ENCODE assay signal across 27 cellular contexts in the genomic region with DNA sequence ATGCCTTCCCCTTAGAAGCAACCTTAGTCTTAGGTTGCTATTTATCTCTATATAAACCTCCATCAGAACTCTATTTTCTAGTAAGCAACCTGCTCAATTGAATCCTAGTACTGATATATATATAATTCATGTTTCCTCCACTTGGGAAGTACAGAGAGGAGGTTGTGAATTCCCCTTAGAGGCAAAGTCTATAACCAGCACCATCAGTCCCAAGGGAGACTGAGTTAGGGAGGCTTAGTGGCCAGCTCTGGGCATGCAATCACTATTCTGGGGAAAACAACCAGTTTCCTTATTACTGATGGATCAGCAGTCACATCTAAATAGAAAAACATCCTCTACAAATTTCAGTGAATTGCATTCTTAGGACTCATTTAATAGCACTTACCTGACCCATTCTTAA.
"Had no signal": no experiment of that assay in that cellular context is flagged by ENCODE, and none has a peak within 500 bp of the region (broad histone marks: within the 10 kb centered on the region; RNA-seq: fewer than 3 reads in every experiment).

No MANE protein-coding gene starts in this region.

- H3K4me3 Mint-ChIP-seq: stimulated activated effector memory CD8-positive, alpha-beta T cell treated with anti-CD3 and anti-CD28 coated beads, Interleukin-12 subunit alpha, Interleukin-12 subunit beta, amount 100 ng/mL, for 72 hours; stimulated activated naive CD8-positive, alpha-beta T cell treated with anti-CD3 and anti-CD28 coated beads, Interleukin-15, amount 100 ng/mL, for 72 hours; stimulated activated naive CD8-positive, alpha-beta T cell treated with anti-CD3 and anti-CD28 coated beads, Interleukin-15, Interleukin-2, amounts not matched to agents 100 ng/mL and 50 ng/mL, for 24 hours; type B pancreatic cell had no signal

- H3K9me3 ChIP-seq: testis, thoracic aorta, thyroid gland, transverse colon, upper lobe of right lung, uterus, vagina had no signal

- ATAC-seq: stimulated activated effector memory CD8-positive, alpha-beta T cell treated with anti-CD3 and anti-CD28 coated beads, Interleukin-12 subunit alpha, Interleukin-12 subunit beta, amount 100 ng/mL, for 72 hours; stimulated activated naive CD8-positive, alpha-beta T cell treated with anti-CD3 and anti-CD28 coated beads, Interleukin-15, amount 100 ng/mL, for 72 hours; stimulated activated naive CD8-positive, alpha-beta T cell treated with anti-CD3 and anti-CD28 coated beads, Interleukin-15, Interleukin-2, amounts not matched to agents 100 U/mL and 50 U/mL, for 24 hours; upper lobe of right lung had no signal

- H3K4me1 ChIP-seq: stomach, testis, thyroid gland, tibial artery, tibial nerve, transverse colon, upper lobe of left lung, upper lobe of right lung, uterus, vagina had no signal

- H3K27me3 ChIP-seq: stomach, testis, thyroid gland, tibial artery, tibial nerve, transverse colon, upper lobe of left lung, upper lobe of right lung, uterus, vagina had no signal

- H3K27ac Mint-ChIP-seq: stimulated activated effector memory CD8-positive, alpha-beta T cell treated with anti-CD3 and anti-CD28 coated beads, Interleukin-12 subunit alpha, Interleukin-12 subunit beta, amount 100 ng/mL, for 72 hours; stimulated activated naive CD8-positive, alpha-beta T cell treated with anti-CD3 and anti-CD28 coated beads, Interleukin-15, amount 100 ng/mL, for 72 hours; stimulated activated naive CD8-positive, alpha-beta T cell treated with anti-CD3 and anti-CD28 coated beads, Interleukin-15, Interleukin-2, amounts not matched to agents 100 ng/mL and 50 ng/mL, for 24 hours; type B pancreatic cell had no signal

- H3K4me3 ChIP-seq: stomach, testis, thoracic aorta, thyroid gland, tibial artery, tibial nerve, transverse colon, upper lobe of left lung, upper lobe of right lung, uterus, vagina had no signal

- H3K36me3 ChIP-seq: stomach, thoracic aorta, thyroid gland, tibial artery, tibial nerve, transverse colon, upper lobe of left lung, upper lobe of right lung, uterus, vagina had no signal

- DNase-seq: stimulated activated CD4-positive, alpha-beta T cell treated with anti-CD3 and anti-CD28 coated beads, Interleukin-1b, Interleukin-23, amount 100 ng/mL, for 48 hours; stimulated activated CD4-positive, alpha-beta T cell treated with anti-CD3 and anti-CD28 coated beads, Interleukin-2, amount 100 ng/mL, for 24 hours; stimulated activated CD4-positive, alpha-beta T cell treated with anti-CD3 and anti-CD28 coated beads, Interleukin-2, amount 100 ng/mL, for 48 hours; stimulated activated CD4-positive, alpha-beta T cell treated with anti-CD3 and anti-CD28 coated beads, Interleukin-4, amount 100 ng/mL, for 1 hour; stimulated activated CD4-positive, alpha-beta T cell treated with anti-CD3 and anti-CD28 coated beads, Interleukin-4, amount 100 ng/mL, for 24 hours; stimulated activated CD4-positive, alpha-beta T cell treated with anti-CD3 and anti-CD28 coated beads, Interleukin-4, amount 100 ng/mL, for 4 hours; stimulated activated CD8-positive, alpha-beta memory T cell treated with anti-CD3 and anti-CD28 coated beads, Interleukin-4, amount 100 ng/mL, for 48 hours; stimulated activated naive CD4-positive, alpha-beta T cell; stimulated activated naive CD4-positive, alpha-beta T cell treated with Interleukin-2 at 50 U/mL for 16 hours; stimulated activated naive CD8-positive, alpha-beta T cell treated with anti-CD3 and anti-CD28 coated beads, Interleukin-15, amount 100 ng/mL, for 72 hours; stimulated activated naive CD8-positive, alpha-beta T cell treated with anti-CD3 and anti-CD28 coated beads, Interleukin-15, Interleukin-2, amounts not matched to agents 100 U/mL and 50 U/mL, for 24 hours; stomach; substantia nigra; testis; thyroid gland; tibial artery; transverse colon; trophoblast cell; upper lobe of left lung; upper lobe of right lung; uterus had no signal

- H3K4me1 Mint-ChIP-seq: stimulated activated effector memory CD8-positive, alpha-beta T cell treated with anti-CD3 and anti-CD28 coated beads, Interleukin-12 subunit alpha, Interleukin-12 subunit beta, amount 100 ng/mL, for 72 hours; stimulated activated naive CD8-positive, alpha-beta T cell treated with anti-CD3 and anti-CD28 coated beads, Interleukin-15, amount 100 ng/mL, for 72 hours had no signal

- H3K27me3 Mint-ChIP-seq: stimulated activated naive CD8-positive, alpha-beta T cell treated with anti-CD3 and anti-CD28 coated beads, Interleukin-15, amount 100 ng/mL, for 72 hours had no signal

- H3K36me3 Mint-ChIP-seq: stimulated activated effector memory CD8-positive, alpha-beta T cell treated with anti-CD3 and anti-CD28 coated beads, Interleukin-12 subunit alpha, Interleukin-12 subunit beta, amount 100 ng/mL, for 72 hours had no signal

- H3K27ac ChIP-seq: stomach, testis, thoracic aorta, thyroid gland, tibial artery, tibial nerve, transverse colon, upper lobe of left lung, upper lobe of right lung, uterus, vagina had no signal
